11 cellular contexts compared by ENCODE assay signal in the genomic region with DNA sequence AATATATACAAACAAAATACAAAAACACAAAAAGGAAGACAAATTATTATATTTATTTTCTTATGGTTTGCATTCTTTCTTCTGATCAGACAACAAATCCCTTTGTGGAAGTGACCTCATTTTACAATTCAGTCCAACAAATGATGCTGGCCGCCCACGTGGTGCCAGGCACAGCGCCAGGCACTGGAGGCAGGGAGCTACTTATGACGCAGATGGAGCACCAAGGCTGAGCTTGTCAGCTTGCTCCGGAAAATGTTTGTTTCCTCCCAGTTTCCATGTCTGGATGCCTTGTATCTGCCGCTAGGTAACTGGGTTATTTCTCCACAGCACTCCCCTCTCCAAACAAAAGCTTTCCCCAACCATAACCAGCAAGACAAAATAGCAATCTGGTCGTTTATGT. TPM values are rescaled to one million over a fixed set of nuclear protein-coding genes. Genes with fewer than 3 reads are reported as not detected.
DNase-seq lines count a peak whose midpoint lies in the region; ATAC-seq, FAIRE-seq and TF ChIP-seq lines count a peak whose summit lies in the region.
"Had no signal": no experiment of that assay in that cellular context is flagged by ENCODE, and none has a peak within 500 bp of the region (broad histone marks: within the 10 kb centered on the region; RNA-seq: fewer than 3 reads in every experiment).

No MANE protein-coding gene starts in this region.

- CTCF ChIA-PET in Calu3 (lab: Charles Lee), result no interaction called here

- intact Hi-C loops in Calu3 (cut with micrococcal nuclease; ENCODE audit: unreplicated experiment), result no loop called here

- no peaks in the 10 kb centered on the region for H3K27me3 Mint-ChIP-seq in Calu3 (ENCODE audit: unreplicated experiment)

- no peaks in the 10 kb centered on the region for H3K36me3 ChIP-seq in bronchial epithelial cell (ENCODE audit: control insufficient read depth, insufficient read depth, low read length)
- H3K36me3 ChIP-seq: neutrophil had no signal

- peaks cover 37% of the 10 kb centered on the region for H3K4me1 Mint-ChIP-seq in Calu3 (ENCODE audit: low read depth, unreplicated experiment)

- DNase-seq in M059J (ENCODE audit: low read depth), result peak; percentile 86
- peak; percentile 7 for DNase-seq in bronchial epithelial cell (ENCODE audit: low read depth)
- DNase-seq in iris pigment epithelial cell (ENCODE audit: low read depth), result peak; percentile 42
- peak; percentile 36 for DNase-seq in stromal cell of bone marrow (ENCODE audit: low read depth)
- no peak for DNase-seq in GM20000 (ENCODE audit: low spot score)
- no peak for DNase-seq in Calu3
- no peak for DNase-seq in NCI-H510A (lab: John Stamatoyannopoulos, UW)

- no peak for TF ChIP-seq CTCF in bronchial epithelial cell (IDR thresholded peaks at IDR 0.05; ENCODE audit: insufficient read depth, low read length, severe bottlenecking)
- no peak for TF ChIP-seq CTCF in GM20000 (IDR thresholded peaks at IDR 0.05; ENCODE audit: extremely low read depth, missing control alignments)
- TF ChIP-seq CTCF in Calu3 (IDR thresholded peaks at IDR 0.05; ENCODE audit: unreplicated experiment), result no peak

- no peaks in the 10 kb centered on the region for H3K27me3 ChIP-seq in bronchial epithelial cell (ENCODE audit: control insufficient read depth, insufficient read depth, low read length)

- peaks cover 16% of the 10 kb centered on the region for H3K36me3 Mint-ChIP-seq in Calu3 (ENCODE audit: insufficient read depth, unreplicated experiment)

- no peak overlapping the region for H3K27ac Mint-ChIP-seq in Calu3 (ENCODE audit: unreplicated experiment)

- no peak overlapping the region for H3K4me3 ChIP-seq in bronchial epithelial cell (ENCODE audit: low read depth, low read length)

- BruUV-seq in Calu3 (replicated peaks; lab: Mats Ljungman, UMichigan), result no TSS peak

- no peak overlapping the region for H3K4me3 Mint-ChIP-seq in Calu3 (ENCODE audit: low read depth, unreplicated experiment)

- FAIRE-seq in bronchial epithelial cell (lab: Jason Lieb, UNC), result no peak

- no peaks in the 10 kb centered on the region for H3K9me3 Mint-ChIP-seq in Calu3 (ENCODE audit: low read depth, unreplicated experiment)

- no peak for ATAC-seq in HG03565 (IDR thresholded peaks at IDR 0.05; ENCODE audit: unreplicated experiment)

RNA-seq across cellular contexts. Expression of a gene that starts 30.7 kb away (rescaled TPM):
- total RNA-seq in M059J (2014; rRNA removed; shearing (Covaris generic)), result 0.59 and 1.6 TPM in 2 replicates
- total RNA-seq in bronchial epithelial cell (0.13 TPM in 1 of 2 replicates, not detected in the other), Calu3 (2022) (0.24 and 0.34 TPM in 2 replicates)
- total RNA-seq: HT1080, OCI-LY7 had no signal

Comparison
In these comparisons a context has a peak if more than half of its experiments do, and no peak if none do; other contexts are left out.
1. DNase-seq: peak in M059J (single experiment), bronchial epithelial cell (single experiment), iris pigment epithelial cell (single experiment) and stromal cell of bone marrow (single experiment); none in GM20000 (single experiment), Calu3 (single experiment) and NCI-H510A (single experiment).